In the genomic region with DNA sequence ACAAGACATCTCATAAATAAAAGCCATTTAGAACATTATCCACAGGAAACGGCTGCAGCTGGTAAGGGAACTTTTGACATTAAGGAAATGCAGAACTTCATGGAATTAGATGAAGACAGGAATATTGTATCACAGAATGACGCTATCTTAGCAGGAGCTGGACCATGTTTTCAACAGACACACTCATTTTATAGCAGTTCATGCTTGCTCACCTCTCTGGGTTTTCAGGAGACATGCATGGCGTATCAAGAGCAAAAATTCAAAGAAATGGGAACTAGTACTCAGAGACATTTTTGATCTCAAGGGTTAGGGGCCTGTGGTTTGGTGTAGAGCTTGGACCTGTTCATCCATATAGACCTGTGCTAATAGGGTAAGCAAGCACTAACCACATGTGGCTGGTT, we compare ENCODE assay signal across 13 cellular contexts.
A peak's percentile ranks its signal among the peaks of the same experiment; 100 is the strongest.
DNase-seq lines count a peak whose midpoint lies in the region; ATAC-seq and TF ChIP-seq lines count a peak whose summit lies in the region.
"Had no signal": no experiment of that assay in that cellular context is flagged by ENCODE, and none has a peak within 500 bp of the region (broad histone marks: within the 10 kb centered on the region; RNA-seq: fewer than 3 reads in every experiment).

No MANE protein-coding gene starts in this region.

- H3K27me3 ChIP-seq in left ventricle myocardium inferior (ENCODE audit: low read depth): no peaks in the 10 kb centered on the region
- H3K27me3 ChIP-seq in right atrium auricular region: no peaks in the 10 kb centered on the region
- H3K27me3 ChIP-seq in upper lobe of left lung: no peaks in the 10 kb centered on the region

- peaks cover 3% of the 10 kb centered on the region for H3K27me3 Mint-ChIP-seq in IgD-negative memory B cell
- H3K27me3 Mint-ChIP-seq: progenitor cell of endocrine pancreas had no signal

- TF ChIP-seq EP300 in upper lobe of left lung (IDR thresholded peaks at IDR 0.05): no peak

- intact Hi-C loops in left ventricle myocardium inferior (cut with micrococcal nuclease): no loop called here

- TF ChIP-seq POLR2A in upper lobe of left lung (IDR thresholded peaks at IDR 0.05): no peak

- H3K4me3 Mint-ChIP-seq in IgD-negative memory B cell: peak overlapping the region; percentile 0 to 70 (median 26)

- DNase-seq in left ventricle myocardium inferior (no peak), right atrium auricular region (ENCODE audit: low spot score) (no peak), fibroblast of villous mesenchyme (ENCODE audit: low read depth) (peak; percentile 27), upper lobe of left lung (no peak), kidney tubule cell (ENCODE audit: low spot score) (no peak)
- DNase-seq in stimulated activated CD8-positive, alpha-beta memory T cell treated with anti-CD3 and anti-CD28 coated beads, Interleukin-4, amount 100 ng/mL, for 48 hours: no peak
- DNase-seq: effector CD4-positive, alpha-beta T cell; stimulated activated CD4-positive, alpha-beta T cell treated with anti-CD3 and anti-CD28 coated beads, Interleukin-2, amount 100 ng/mL, for 24 hours; stimulated activated naive CD4-positive, alpha-beta T cell treated with Interleukin-2 at 50 U/mL for 16 hours had no signal

- H3K9me3 ChIP-seq in left ventricle myocardium inferior (replicated peaks): no peaks in the 10 kb centered on the region
- no peaks in the 10 kb centered on the region for H3K9me3 ChIP-seq in right atrium auricular region
- no peaks in the 10 kb centered on the region for H3K9me3 ChIP-seq in upper lobe of left lung

- H3K27ac Mint-ChIP-seq in IgD-negative memory B cell: no peak overlapping the region
- H3K27ac Mint-ChIP-seq: progenitor cell of endocrine pancreas had no signal

- H3K4me3 ChIP-seq in left ventricle myocardium inferior (no peak overlapping the region), right atrium auricular region (no peak overlapping the region), fibroblast of villous mesenchyme (ENCODE audit: low read depth, low read length) (no peak overlapping the region), upper lobe of left lung (no peak overlapping the region)

- TF ChIP-seq CTCF in left ventricle myocardium inferior (IDR thresholded peaks at IDR 0.05; ENCODE audit: borderline replicate concordance): no peak
- TF ChIP-seq CTCF in right atrium auricular region (IDR thresholded peaks at IDR 0.05): no peak
- TF ChIP-seq CTCF in fibroblast of villous mesenchyme (IDR thresholded peaks at IDR 0.05; ENCODE audit: insufficient read depth, low read depth, low read length): no peak
- TF ChIP-seq CTCF in upper lobe of left lung (IDR thresholded peaks at IDR 0.05): no peak

- H3K4me1 ChIP-seq in left ventricle myocardium inferior: peaks cover 86% of the 10 kb centered on the region
- H3K4me1 ChIP-seq in right atrium auricular region: peaks cover 0 to 61% of the 10 kb centered on the region in 2 donors
- H3K4me1 ChIP-seq in upper lobe of left lung: peaks cover 27 to 60% (median 47%) of the 10 kb centered on the region in 4 donors

- peaks cover 2% of the 10 kb centered on the region for H3K36me3 Mint-ChIP-seq in IgD-negative memory B cell

- ATAC-seq in upper lobe of left lung (ENCODE audit: low FRiP score in 2 of 2) (no peak), GM19463 (IDR thresholded peaks at IDR 0.05; ENCODE audit: unreplicated experiment) (no peak)

- H3K27ac ChIP-seq in left ventricle myocardium inferior (replicated peaks): peak overlapping the region; percentile 83
- H3K27ac ChIP-seq in right atrium auricular region: peak overlapping the region in 1 of 2 donors; percentile 7
- peak overlapping the region in 3 of 4 donors; percentile 6 to 76 (median 20) for H3K27ac ChIP-seq in upper lobe of left lung
- H3K27ac ChIP-seq: HL-60 had no signal

- peaks cover 38 to 68% (median 46%) of the 10 kb centered on the region in 3 donors for H3K4me1 Mint-ChIP-seq in IgD-negative memory B cell

- H3K9me3 Mint-ChIP-seq in IgD-negative memory B cell: no peaks in the 10 kb centered on the region

- H3K36me3 ChIP-seq in left ventricle myocardium inferior (no peaks in the 10 kb centered on the region), right atrium auricular region (no peaks in the 10 kb centered on the region), upper lobe of left lung (no peaks in the 10 kb centered on the region)

- WGBS in upper lobe of left lung, 2 donors: 64 to 66% methylated on average over 3 of the region's 3 CpGs
